ENCODE assay signal across 34 cellular contexts in genomic region chr9:5430912-5431311, GRCh38. TPM values are rescaled to one million over a fixed set of nuclear protein-coding genes. Genes with fewer than 3 reads are reported as not detected.
DNase-seq lines count a peak whose midpoint lies in the region; ATAC-seq, FAIRE-seq and TF ChIP-seq lines count a peak whose summit lies in the region.
"Had no signal": no experiment of that assay in that cellular context is flagged by ENCODE, and none has a peak within 500 bp of the region (broad histone marks: within the 10 kb centered on the region; RNA-seq: fewer than 3 reads in every experiment).

No MANE protein-coding gene starts in this region.

- H3K9me2 ChIP-seq in HCT116 (ENCODE audit: insufficient read depth): no peaks in the 10 kb centered on the region

- H3K27ac Mint-ChIP-seq in endothelial cell (ENCODE audit: unreplicated experiment): no peak overlapping the region
- H3K27ac Mint-ChIP-seq: activated CD4-positive, alpha-beta memory T cell treated with anti-CD3 and anti-CD28 coated beads, Interleukin-2, amount 10 ng/mL, durations not matched to agents 7 days and 5 days; activated T-helper 2 cell treated with anti-CD3 and anti-CD28 coated beads, Interferon-gamma antibody, Interleukin-2, Interleukin-4, amounts not matched to agents 10 μg/mL and 5 μg/mL and 100 μg/mL, durations not matched to agents 14 hours and 24 hours and 36 hours; B cell; T-cell had no signal

- ATAC-seq in HCT116: peak; percentile 53
- ATAC-seq: heart right ventricle, mucosa of descending colon, right cardiac atrium, T-cell had no signal

- H3K27ac ChIP-seq in A673 (ENCODE audit: low read depth, low read length, poor library complexity, severe bottlenecking): no peak overlapping the region
- H3K27ac ChIP-seq in HCT116 (ENCODE audit: low read depth, low read length): no peak overlapping the region
- H3K27ac ChIP-seq: A549, heart right ventricle, HL-60, PC-9, spleen, upper lobe of left lung had no signal

- H3K9me3 Mint-ChIP-seq in endothelial cell (ENCODE audit: unreplicated experiment): peaks cover 9% of the 10 kb centered on the region
- H3K9me3 Mint-ChIP-seq: activated naive CD4-positive, alpha-beta T cell treated with anti-CD3 and anti-CD28 coated beads, Interleukin-2, amount 50 U/mL, for 24 hours; T-cell had no signal

- intact Hi-C loops in A673 (cut with micrococcal nuclease; ENCODE audit: unreplicated experiment): no loop called here
- intact Hi-C loops in HCT116 (cut with micrococcal nuclease): no loop called here

- FAIRE-seq in RCC 7860 (lab: Jason Lieb, UNC): no peak
- FAIRE-seq: A549, GM19239 had no signal

- no peaks in the 10 kb centered on the region for H3K9me3 ChIP-seq in A673 (ENCODE audit: low read depth, low read length, poor library complexity, severe bottlenecking)
- no peaks in the 10 kb centered on the region for H3K9me3 ChIP-seq in HCT116 (ENCODE audit: control insufficient read depth in 1 of 2, insufficient read depth in 1 of 2, low read depth in 1 of 2, low read length in 2 of 2)
- H3K9me3 ChIP-seq: A549, heart right ventricle, mucosa of descending colon, spleen, upper lobe of left lung had no signal

- TF ChIP-seq CTCF in A673 (conservative IDR thresholded peaks at IDR 0.05; ENCODE audit: low read depth, low read length): no peak
- TF ChIP-seq CTCF in HCT116 (IDR thresholded peaks at IDR 0.05 in 2 of 3, conservative IDR thresholded peaks at IDR 0.05 in 1 of 3; ENCODE audit: borderline replicate concordance in 1 of 3, insufficient read depth in 1 of 3, low read depth in 2 of 3, low read length in 2 of 3): peak in 2 of 3 experiments; percentile 26 to 29; a peak in 3 of 6 replicates
- peak; percentile 11 for TF ChIP-seq CTCF in astrocyte of the cerebellum (IDR thresholded peaks at IDR 0.05; ENCODE audit: low read depth, low read length, missing control alignments)
- peak; percentile 18 for TF ChIP-seq CTCF in fibroblast of pulmonary artery (IDR thresholded peaks at IDR 0.05; ENCODE audit: low read length, missing control alignments)
- TF ChIP-seq CTCF in endothelial cell (IDR thresholded peaks at IDR 0.05; ENCODE audit: unreplicated experiment): no peak

- POLR2A ChIA-PET in A673 (lab: Charles Lee; ENCODE audit: low non-redundant PET): no interaction called here
- POLR2A ChIA-PET in HCT116 (lab: Charles Lee): no interaction called here

- no peaks in the 10 kb centered on the region for H3K4me1 Mint-ChIP-seq in endothelial cell (ENCODE audit: unreplicated experiment)
- H3K4me1 Mint-ChIP-seq: B cell had no signal

- no peaks in the 10 kb centered on the region for H4K20me1 ChIP-seq in HCT116 (ENCODE audit: insufficient read depth)

- H3K27me3 ChIP-seq in A673 (replicated peaks; ENCODE audit: insufficient read depth, low read depth, low read length, poor library complexity) (no peaks in the 10 kb centered on the region), HCT116 (ENCODE audit: insufficient read depth, low read length) (no peaks in the 10 kb centered on the region)
- H3K27me3 ChIP-seq: heart right ventricle, spleen, upper lobe of left lung had no signal

- DNase-seq in A673 (ENCODE audit: low spot score) (no peak), HCT116 (ENCODE audit: low read depth, low spot score) (no peak), astrocyte of the cerebellum (ENCODE audit: low read depth) (no peak), fibroblast of pulmonary artery (ENCODE audit: low read depth) (no peak), SIG-M5 treated with dmso at 0.1 percent for 504 hours (lab: John Stamatoyannopoulos, UW; ENCODE audit: unreplicated experiment) (no peak), RCC 7860 (ENCODE audit: low spot score) (no peak), endothelial cell (ENCODE audit: low spot score) (no peak), CD1c-positive myeloid dendritic cell (ENCODE audit: extremely low spot score) (no peak)
- DNase-seq: activated CD4-positive, alpha-beta memory T cell treated with anti-CD3 and anti-CD28 coated beads, Interleukin-2, amount 10 ng/mL, durations not matched to agents 7 days and 5 days; activated CD4-positive, CD25-positive, alpha-beta regulatory T cell; cerebellar nuclear complex; DMS153; effector CD4-positive, alpha-beta T cell; erythroblast; foreskin melanocyte; HCEC 1CT; heart right ventricle; Kasumi-1; mucosa of descending colon; NCI-H146; PC-9; right cardiac atrium; SHP77 treated with DMSO at 0.1 percent for 48 hours; spleen; T-cell; upper lobe of left lung had no signal

- BruUV-seq in A673 (replicated peaks; lab: Mats Ljungman, UMichigan): TSS peak; percentile 7
- no TSS peak for BruUV-seq in HCT116 (replicated peaks; lab: Mats Ljungman, UMichigan)

- CTCF ChIA-PET in A673 (lab: Charles Lee): no interaction called here
- CTCF ChIA-PET in HCT116 (lab: Charles Lee): no interaction called here

- RAD21 ChIA-PET in HCT116 (lab: Charles Lee; ENCODE audit: low non-redundant PET in 1 of 2, low total read pairs in 2 of 2, uncharacterized antibody in 2 of 2, unreplicated experiment in 2 of 2): no interaction called here

- no peak for TF ChIP-seq POLR2A in HCT116 (IDR thresholded peaks at IDR 0.05; ENCODE audit: borderline replicate concordance, extremely low read depth, insufficient read depth, insufficient read length)

- in situ Hi-C loops in astrocyte of the cerebellum (cut with HindIII; ENCODE audit: low sequenced_read_pairs): no loop called here

- H3K27me3 Mint-ChIP-seq in endothelial cell (ENCODE audit: unreplicated experiment): peaks cover 3% of the 10 kb centered on the region
- H3K27me3 Mint-ChIP-seq: activated CD4-positive, alpha-beta memory T cell treated with anti-CD3 and anti-CD28 coated beads, Interleukin-2, amount 10 ng/mL, durations not matched to agents 7 days and 5 days; activated naive CD4-positive, alpha-beta T cell treated with anti-CD3 and anti-CD28 coated beads, Interleukin-2, amount 50 U/mL, for 24 hours; B cell; T-cell had no signal

- H3K79me2 ChIP-seq in HCT116 (ENCODE audit: insufficient read depth, low read length): no peaks in the 10 kb centered on the region

- TF ChIP-seq RAD21 in HCT116 (IDR thresholded peaks at IDR 0.05; ENCODE audit: low read depth): no peak

- no peaks in the 10 kb centered on the region for H3K4me1 ChIP-seq in A673 (ENCODE audit: insufficient read depth, low read length, poor library complexity, severe bottlenecking)
- no peaks in the 10 kb centered on the region for H3K4me1 ChIP-seq in HCT116 (ENCODE audit: control insufficient read depth in 1 of 2, insufficient read depth in 2 of 2, low read length in 2 of 2)
- H3K4me1 ChIP-seq: A549 had no signal

- H3K4me2 ChIP-seq in HCT116 (ENCODE audit: low read length): no peak overlapping the region
- H3K4me2 ChIP-seq: A549, PC-9 had no signal

- H3K4me3 Mint-ChIP-seq in endothelial cell (ENCODE audit: unreplicated experiment): no peak overlapping the region
- H3K4me3 Mint-ChIP-seq: activated CD4-positive, alpha-beta memory T cell treated with anti-CD3 and anti-CD28 coated beads, Interleukin-2, amount 10 ng/mL, durations not matched to agents 7 days and 5 days; activated naive CD4-positive, alpha-beta T cell treated with anti-CD3 and anti-CD28 coated beads, Interleukin-2, amount 50 U/mL, for 24 hours; B cell; T-cell had no signal

- H3K36me3 ChIP-seq in A673 (ENCODE audit: insufficient read depth, low read length, poor library complexity, severe bottlenecking) (peaks cover 3% of the 10 kb centered on the region), HCT116 (ENCODE audit: control insufficient read depth in 1 of 2, insufficient read depth in 2 of 2, low read length in 2 of 2) (peaks cover 0 to 7% of the 10 kb centered on the region in 2 experiments; a peak in 1 of 4 replicates)

- H3K9ac ChIP-seq in HCT116 (ENCODE audit: low read length): no peak overlapping the region

- no peak overlapping the region for H3K4me3 ChIP-seq in A673 (ENCODE audit: low read depth, low read length, poor library complexity, severe bottlenecking)
- no peak overlapping the region for H3K4me3 ChIP-seq in HCT116 (replicated peaks in 1 of 2; ENCODE audit: low read depth in 1 of 2, low read length in 2 of 2)
- H3K4me3 ChIP-seq in astrocyte of the cerebellum (ENCODE audit: low read depth, low read length): no peak overlapping the region
- no peak overlapping the region for H3K4me3 ChIP-seq in fibroblast of pulmonary artery (replicated peaks; ENCODE audit: low read depth, low read length)
- H3K4me3 ChIP-seq: A549, heart right ventricle, lung, mucosa of descending colon, PC-9, spleen, upper lobe of left lung had no signal

- peaks cover 19% of the 10 kb centered on the region for H3K36me3 Mint-ChIP-seq in endothelial cell (ENCODE audit: low read depth, unreplicated experiment)

- H2AFZ ChIP-seq in HCT116 (ENCODE audit: low read depth, low read length, poor library complexity, severe bottlenecking): no peak overlapping the region
- H2AFZ ChIP-seq: PC-9 had no signal

TF ChIP-seq in HCT116, 20 proteins besides CTCF, POLR2A, EP300 and RAD21 (continues in another document):
- TF ChIP-seq, protein P1, sequence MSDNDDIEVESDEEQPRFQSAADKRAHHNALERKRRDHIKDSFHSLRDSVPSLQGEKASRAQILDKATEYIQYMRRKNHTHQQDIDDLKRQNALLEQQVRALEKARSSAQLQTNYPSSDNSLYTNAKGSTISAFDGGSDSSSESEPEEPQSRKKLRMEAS (IDR thresholded peaks at IDR 0.05): no peak
- TF ChIP-seq SIN3A (IDR thresholded peaks at IDR 0.05; ENCODE audit: low read depth): no peak
- no peak for TF ChIP-seq EZH2 (IDR thresholded peaks at IDR 0.05)
- TF ChIP-seq CEBPB (IDR thresholded peaks at IDR 0.05; ENCODE audit: low read depth): no peak
- no peak for TF ChIP-seq SP1 (IDR thresholded peaks at IDR 0.05; ENCODE audit: low read depth)

RNA-seq across cellular contexts. Expression of gene PLGRKT, which starts 6.8 kb away (rescaled TPM):
- 30.9 and 38.4 TPM in 2 replicates for total RNA-seq in A673 (2021)
- 23.8 TPM for total RNA-seq in HCT116 (2021; ENCODE audit: unreplicated experiment)
- polyA plus RNA-seq in HCT116 (2012): 9.9 and 11.0 TPM in 2 replicates
- total RNA-seq in endothelial cell (ENCODE audit: unreplicated experiment): 4.8 TPM

RNA-seq across cellular contexts. Expression of gene CD274, which starts 19.4 kb away (rescaled TPM):
- 0.33 and 0.62 TPM in 2 replicates for total RNA-seq in A673 (2021)
- total RNA-seq in HCT116 (2021; ENCODE audit: unreplicated experiment): 2.5 TPM
- polyA plus RNA-seq in HCT116 (2012): 1.6 and 2.6 TPM in 2 replicates
- total RNA-seq in endothelial cell (ENCODE audit: unreplicated experiment): 0.56 TPM
- total RNA-seq: G401 had no signal

Comparison
In these comparisons a context has a peak if more than half of its experiments do, and no peak if none do; other contexts are left out.
1. CTCF ChIP-seq: peak in HCT116 (2 of 3), astrocyte of the cerebellum (single experiment) and fibroblast of pulmonary artery (single experiment); none in A673 (single experiment) and endothelial cell (single experiment).